22 cellular contexts compared by ENCODE assay signal in genomic region chr1:17409391-17409811, GRCh38. TPM values are rescaled to one million over a fixed set of nuclear protein-coding genes. Genes with fewer than 3 reads are reported as not detected.
DNase-seq lines count a peak whose midpoint lies in the region; ATAC-seq, FAIRE-seq and TF ChIP-seq lines count a peak whose summit lies in the region.
"Had no signal": no experiment of that assay in that cellular context is flagged by ENCODE, and none has a peak within 500 bp of the region (broad histone marks: within the 10 kb centered on the region; RNA-seq: fewer than 3 reads in every experiment).

No MANE protein-coding gene starts in this region.

- no peak overlapping the region for H2AFZ ChIP-seq in K562 (ENCODE audit: low read depth, low read length)

- POLR2A ChIA-PET in K562 (lab: Yijun Ruan, JAX): interaction anchor here (0.7 to 1.0 kb wide), 2 partner anchors 12 to 1526 kb away, joined by 3 to 4 read pairs; no protein-coding TSS in a partner anchor

- H3K9ac ChIP-seq in K562 (ENCODE audit: insufficient read depth in 1 of 2, low read depth in 2 of 2, low read length in 2 of 2): peak overlapping the region in 1 of 2 experiments; percentile 39; a peak in 2 of 4 replicates
- H3K9ac ChIP-seq: BLaER1, SK-N-SH had no signal

- intact Hi-C loops in K562 (cut with micrococcal nuclease): loop anchor here (10.0 kb wide), 1 partner anchor 285 kb away; no protein-coding TSS in a partner anchor
- intact Hi-C loops in left ventricle myocardium superior (cut with micrococcal nuclease): no loop called here
- intact Hi-C loops in spleen (cut with DNase I; ENCODE audit: low total_unique reads): no loop called here

- H3K4me1 ChIP-seq in BE2C (no peaks in the 10 kb centered on the region), K562 (replicated peaks in 1 of 2; ENCODE audit: control insufficient read depth in 2 of 2, insufficient read depth in 2 of 2, low read length in 2 of 2) (peaks cover 5 to 25% of the 10 kb centered on the region in 2 experiments; a peak in 4 of 5 replicates), spleen (no peaks in the 10 kb centered on the region)

- in situ Hi-C loops in G401 (cut with HindIII; ENCODE audit: low sequenced_read_pairs) (no loop called here), K562 (cut with MboI) (loop anchor here (10.0 kb wide), 1 partner anchor 285 kb away; no protein-coding TSS in a partner anchor)

- H3K4me3 ChIP-seq in BE2C (ENCODE audit: low read depth, low read length): no peak overlapping the region
- no peak overlapping the region for H3K4me3 ChIP-seq in K562
- H3K4me3 ChIP-seq in spleen: no peak overlapping the region
- H3K4me3 ChIP-seq: BLaER1 had no signal

- 95% methylated on average over 10 of the region's 10 CpGs for WGBS in K562 (ENCODE audit: insufficient coverage, low coverage, missing lambda C conversion rate)
- WGBS in spleen, 5 donors: 88 to 98% (median 97%) methylated on average over 4 to 10 of the region's 10 CpGs

- no peak for TF ChIP-seq RAD21 in K562 (CRISPR knock-in tag; conservative IDR thresholded peaks at IDR 0.05 in 1 of 2, IDR thresholded peaks at IDR 0.05 in 1 of 2)

- no peak for ATAC-seq in K562
- peak; percentile 88 for ATAC-seq in left ventricle myocardium superior
- no peak for ATAC-seq in HG02571 (IDR thresholded peaks at IDR 0.05; ENCODE audit: unreplicated experiment)
- ATAC-seq in GM21786 (IDR thresholded peaks at IDR 0.05; ENCODE audit: unreplicated experiment): no peak
- ATAC-seq: PC-3 had no signal

- H3K4me2 ChIP-seq in K562 (ENCODE audit: insufficient read depth, low read length): no peak overlapping the region
- H3K4me2 ChIP-seq: BLaER1, SK-N-SH had no signal

- DNase-seq in BE2C (peak; percentile 20), G401 (ENCODE audit: low spot score) (peak; percentile 77), K562 (ENCODE audit: extremely low read depth in 1 of 4, low spot score in 3 of 4) (no peak), left ventricle myocardium superior (peak; percentile 68), hippocampal formation (lab: John Stamatoyannopoulos, UW) (no peak), spleen (no peak)
- DNase-seq: DMS153, EL, HCEC 1CT, KG1, NCI-H1048, NCI-H146, NCI-H345, NCI-H526 treated with DMSO at 0.1 percent for 48 hours, PC-3, SK-N-SH had no signal

- H3K9me3 ChIP-seq in BE2C (no peaks in the 10 kb centered on the region), K562 (replicated peaks; ENCODE audit: control insufficient read depth, insufficient read depth, low read depth, low read length) (no peaks in the 10 kb centered on the region), spleen (no peaks in the 10 kb centered on the region)
- H3K9me3 ChIP-seq: BLaER1, SK-N-SH had no signal

- TF ChIP-seq POLR2A in K562 (conservative IDR thresholded peaks at IDR 0.05) (no peak), spleen (IDR thresholded peaks at IDR 0.05) (no peak)

- TF ChIP-seq EP300 in K562 (IDR thresholded peaks at IDR 0.05; ENCODE audit: low read length): no peak

- H3K79me2 ChIP-seq in K562 (ENCODE audit: control insufficient read depth, insufficient read depth, low read length): 0 out of 3 replicates have a peak, but pooled peaks cover under 1% of the 10 kb centered on the region

- peaks cover 4% of the 10 kb centered on the region for H3K9me1 ChIP-seq in K562 (ENCODE audit: control insufficient read depth, insufficient read depth, low read length)

- CTCF ChIA-PET in K562 (lab: Yijun Ruan, JAX; ENCODE audit: low intra/inter-chr PET ratio): no interaction called here

- H3K27me3 ChIP-seq in BE2C (no peaks in the 10 kb centered on the region), K562 (ENCODE audit: control insufficient read depth in 2 of 2, insufficient read depth in 2 of 2, low read length in 2 of 2) (no peaks in the 10 kb centered on the region), spleen (replicated peaks in 1 of 7) (no peaks in the 10 kb centered on the region)
- H3K27me3 ChIP-seq: BLaER1 had no signal

- TF ChIP-seq CTCF in BE2C (IDR thresholded peaks at IDR 0.05; ENCODE audit: low read depth, low read length) (no peak), K562 (IDR thresholded peaks at IDR 0.05 in 2 of 3, conservative IDR thresholded peaks at IDR 0.05 in 1 of 3; ENCODE audit: insufficient read depth in 2 of 3, low read depth in 1 of 3, low read length in 3 of 3) (no peak), spleen (IDR thresholded peaks at IDR 0.05 in 8 of 11, conservative IDR thresholded peaks at IDR 0.05 in 3 of 11) (no peak)

- H3K27ac ChIP-seq in K562 (ENCODE audit: extremely low read depth, low read depth, low read length) (no peak overlapping the region), spleen (no peak overlapping the region)
- H3K27ac ChIP-seq: BLaER1 had no signal

- no peak for FAIRE-seq in K562 (lab: Jason Lieb, UNC)
- FAIRE-seq: HTR-8/SVneo had no signal

- BruUV-seq in K562 (replicated peaks; lab: Mats Ljungman, UMichigan): no TSS peak

- H4K20me1 ChIP-seq in K562 (replicated peaks; ENCODE audit: control insufficient read depth, insufficient read depth, low read length): peaks cover 10% of the 10 kb centered on the region; the same call in 1 of the 2 replicates

- peaks cover 47% of the 10 kb centered on the region for H3K36me3 ChIP-seq in BE2C
- H3K36me3 ChIP-seq in K562 (ENCODE audit: control insufficient read depth, insufficient read depth, low read length): peaks cover 84% of the 10 kb centered on the region
- peaks cover 4 to 82% (median 76%) of the 10 kb centered on the region in 6 donors for H3K36me3 ChIP-seq in spleen

TF ChIP-seq in K562, 482 proteins besides CTCF, POLR2A, EP300 and RAD21 (continues in another document):
- TF ChIP-seq CC2D1A (IDR thresholded peaks at IDR 0.05) (no peak), ADNP (tag; IDR thresholded peaks at IDR 0.05) (no peak), POLR2AphosphoS5 (IDR thresholded peaks at IDR 0.05; ENCODE audit: control insufficient read depth, insufficient read depth, low read depth, low read length) (peak; percentile 23; the same call in 1 of the 2 replicates)

RNA-seq across cellular contexts. Expression of gene RCC2, which starts 30.1 kb away (rescaled TPM):
- 67.9 TPM for polyA plus RNA-seq in BE2C (2012; ENCODE audit: insufficient read depth, insufficient read length, low read depth)
- total RNA-seq in G401 (2014; rRNA removed; shearing (Covaris generic)): 120 and 129 TPM in 2 replicates
- 86.3 and 153 TPM in 2 replicates for total RNA-seq in K562 (2011; cell fraction: chromatin; rRNA removed; ENCODE audit: low replicate concordance)
- 101 and 112 TPM in 2 replicates for total RNA-seq in K562 (2011; cell fraction: nucleolus; rRNA removed)
- 95.8 and 102 TPM in 2 replicates for total RNA-seq in K562 (2011; cell fraction: nucleoplasm; rRNA removed)
- total RNA-seq in K562 (2014; rRNA removed) (111 and 116 TPM in 2 replicates), K562 (2014; rRNA removed; fragmentation: Illumina TruSeq; extraction: Trizol) (108 and 111 TPM in 2 replicates), K562 (2015; rRNA removed; fragmentation: Illumina TruSeq; extraction: Trizol) (116 and 117 TPM in 2 replicates), K562 (2021) (258 and 292 TPM in 2 replicates), left ventricle myocardium superior (11.6 TPM), spleen (10 to 100 TPM; 54.2 to 69.1 (median 62.2) TPM)
- polyA plus RNA-seq in K562 (2011; rRNA removed) (59.5 and 105 TPM in 2 replicates), K562 (2014; fragmentation: Illumina TruSeq; extraction: Trizol) (209 and 213 TPM in 2 replicates), K562 (2014; fragmentation: Nextera tagmentation; extraction: Ambion mirVana) (100 to 1,000 TPM in 1 of 2 experiments, 10 to 100 TPM in 1; 31.8 to 203 TPM), K562 (2014; rRNA removed) (135 and 139 TPM in 2 replicates), spleen (10 to 100 TPM; 46.2 to 52.5 (median 51.9) TPM)
- 92.9 and 111 TPM in 2 replicates for polyA plus RNA-seq in K562 (2011; cell fraction: cytosol; rRNA removed)
- 136 and 155 TPM in 2 replicates for polyA plus RNA-seq in K562 (2011; cell fraction: nucleus; rRNA removed)
- polyA plus RNA-seq in K562 (2012): 151 and 181 TPM in 2 replicates
- 69.1 and 75.9 TPM in 2 replicates for polyA minus RNA-seq in K562 (2011; rRNA and poly(A)+ RNA removed)
- polyA minus RNA-seq in K562 (2011; cell fraction: cytosol; rRNA and poly(A)+ RNA removed): 121 and 149 TPM in 2 replicates
- 21.8 and 35.7 TPM in 2 replicates for polyA minus RNA-seq in K562 (2011; cell fraction: nucleus; rRNA and poly(A)+ RNA removed)

RNA-seq across cellular contexts. Expression of gene PADI6, which starts 37.4 kb away (rescaled TPM):
- polyA plus RNA-seq in BE2C (2012; ENCODE audit: insufficient read depth, insufficient read length, low read depth): not detected
- not detected in 2 replicates for total RNA-seq in G401 (2014; rRNA removed; shearing (Covaris generic))
- not detected in 2 replicates for total RNA-seq in K562 (2011; cell fraction: chromatin; rRNA removed; ENCODE audit: low replicate concordance)
- not detected in 2 replicates for total RNA-seq in K562 (2011; cell fraction: nucleolus; rRNA removed)
- total RNA-seq in K562 (2011; cell fraction: nucleoplasm; rRNA removed): not detected in 2 replicates
- not detected in 2 replicates for total RNA-seq in K562 (2014; rRNA removed)
- total RNA-seq in K562 (2014; rRNA removed; fragmentation: Illumina TruSeq; extraction: Trizol): not detected in 2 replicates
- total RNA-seq in K562 (2015; rRNA removed; fragmentation: Illumina TruSeq; extraction: Trizol): not detected in 2 replicates
- not detected in 2 replicates for total RNA-seq in K562 (2021)
- polyA plus RNA-seq in K562 (2011; rRNA removed): not detected in 2 replicates
- polyA plus RNA-seq in K562 (2011; cell fraction: cytosol; rRNA removed): not detected in 2 replicates
- not detected in 2 replicates for polyA plus RNA-seq in K562 (2011; cell fraction: nucleus; rRNA removed)
- polyA plus RNA-seq in K562 (2012): not detected in 2 replicates
- polyA plus RNA-seq in K562 (2014; fragmentation: Illumina TruSeq; extraction: Trizol): not detected in 2 replicates
- not detected for polyA plus RNA-seq in K562 (2014; fragmentation: Nextera tagmentation; extraction: Ambion mirVana)
- polyA plus RNA-seq in K562 (2014; rRNA removed): not detected in 2 replicates
- not detected in 2 replicates for polyA minus RNA-seq in K562 (2011; rRNA and poly(A)+ RNA removed)
- polyA minus RNA-seq in K562 (2011; cell fraction: cytosol; rRNA and poly(A)+ RNA removed): not detected in 2 replicates
- not detected in 2 replicates for polyA minus RNA-seq in K562 (2011; cell fraction: nucleus; rRNA and poly(A)+ RNA removed)
- not detected for total RNA-seq in left ventricle myocardium superior
- total RNA-seq in spleen: under 1 TPM in 1 of 7 donors, not detected in 6; 0.14 TPM
- not detected for polyA plus RNA-seq in spleen
- total RNA-seq: M059J, PC-3 had no signal
- polyA plus RNA-seq: AG04450, SK-N-SH had no signal

Comparison
In these comparisons a context has a peak if more than half of its experiments do, and no peak if none do; other contexts are left out.
1. DNase-seq: peak in BE2C (single experiment), G401 (single experiment) and left ventricle myocardium superior (single experiment); none in K562 (0 of 4), hippocampal formation (0 of 2) and spleen (single experiment).